Comparison of ENCODE assay signal across 9 cellular contexts in genomic region chr2:20593072-20594034, GRCh38. TPM values are rescaled to one million over a fixed set of nuclear protein-coding genes. Genes with fewer than 3 reads are reported as not detected.
A peak's percentile ranks its signal among the peaks of the same experiment; 100 is the strongest.
DNase-seq lines count a peak whose midpoint lies in the region; ATAC-seq and TF ChIP-seq lines count a peak whose summit lies in the region.
"Had no signal": no experiment of that assay in that cellular context is flagged by ENCODE, and none has a peak within 500 bp of the region (broad histone marks: within the 10 kb centered on the region; RNA-seq: fewer than 3 reads in every experiment).

No MANE protein-coding gene starts in this region.

- DNase-seq in Right ventricle myocardium inferior (ENCODE audit: missing footprints) (peak; percentile 68), left ventricle myocardium superior (no peak), dermis blood vessel endothelial cell (peak; percentile 75), mesenteric fat pad (ENCODE audit: low spot score) (peak; percentile 87), germinal center (ENCODE audit: low spot score) (no peak), erythroblast (lab: John Stamatoyannopoulos, UW) (no peak), NCI-H2171 (lab: John Stamatoyannopoulos, UW) (no peak)
- DNase-seq in activated CD4-positive, alpha-beta T cell treated with anti-CD3 and anti-CD28 coated beads, Interleukin-2, amount 50 U/mL, for 1 hour: no peak
- DNase-seq: effector CD8-positive, alpha-beta T cell had no signal

- intact Hi-C loops in Right ventricle myocardium inferior (cut with DNase I) (no loop called here), left ventricle myocardium superior (cut with micrococcal nuclease) (no loop called here)

- no peak for TF ChIP-seq POLR2A in erythroblast (IDR thresholded peaks at IDR 0.05; ENCODE audit: low read length)

- ATAC-seq in Right ventricle myocardium inferior (no peak), left ventricle myocardium superior (no peak)

RNA-seq across cellular contexts. Expression of gene HS1BP3, which starts 57.5 kb away (rescaled TPM):
- total RNA-seq in Right ventricle myocardium inferior: 20.1 TPM
- total RNA-seq in left ventricle myocardium superior: 20.2 TPM
- 36.9 and 49.9 TPM in 2 replicates for total RNA-seq in dermis blood vessel endothelial cell
- 28.8 TPM for total RNA-seq in mesenteric fat pad

Comparison
In these comparisons a context has a peak if more than half of its experiments do, and no peak if none do; other contexts are left out.
1. DNase-seq: peak in Right ventricle myocardium inferior (single experiment), dermis blood vessel endothelial cell (single experiment) and mesenteric fat pad (single experiment); none in left ventricle myocardium superior (single experiment), germinal center (single experiment), erythroblast (0 of 2), NCI-H2171 (single experiment) and activated CD4-positive, alpha-beta T cell treated with anti-CD3 and anti-CD28 coated beads, Interleukin-2, amount 50 U/mL, for 1 hour (single experiment).